ENCODE assay signal across 8 cellular contexts in genomic region chr16:67667817-67668494, GRCh38. TPM values are rescaled to one million over a fixed set of nuclear protein-coding genes. Genes with fewer than 3 reads are reported as not detected.
DNase-seq lines count a peak whose midpoint lies in the region; ATAC-seq and TF ChIP-seq lines count a peak whose summit lies in the region.

No MANE protein-coding gene starts in this region.

- peak; percentile 60 for ATAC-seq in GM21737 (IDR thresholded peaks at IDR 0.05; ENCODE audit: unreplicated experiment)
- peak; percentile 82 to 87 for ATAC-seq in activated naive CD4-positive, alpha-beta T cell treated with anti-CD3 and anti-CD28 coated beads, Interleukin-2, amount 50 U/mL, for 72 hours

- peak; percentile 83 for TF ChIP-seq CTCF in type B pancreatic cell (conservative IDR thresholded peaks at IDR 0.05)

- DNase-seq in Daoy (ENCODE audit: low read depth) (peak; percentile 84), LHCN-M2 (ENCODE audit: low read depth) (peak; percentile 95), SK-N-DZ (ENCODE audit: low spot score) (peak; percentile 97), head of caudate nucleus (peak; percentile 72 to 94 (median 84)), posterior vena cava (ENCODE audit: low spot score) (peak; percentile 94), type B pancreatic cell (ENCODE audit: extremely low spot score, unreplicated experiment) (no peak)
- peak in 1 of 2 donors; percentile 83 for DNase-seq in activated naive CD4-positive, alpha-beta T cell treated with anti-CD3 and anti-CD28 coated beads, Interleukin-2, amount 50 U/mL, for 72 hours (ENCODE audit: low spot score in 2 of 2)

- intact Hi-C loops in head of caudate nucleus (cut with DNase I): loop anchor here (5.0 kb wide), 1 partner anchor 146 kb away; no protein-coding TSS in a partner anchor
- intact Hi-C loops in posterior vena cava (cut with DNase I): loop anchor here (5.0 to 10.0 kb wide), 3 partner anchors 103 to 146 kb away; partner anchors contain the start of gene CTCF (in 2 of the 2)

- H3K4me3 Mint-ChIP-seq in type B pancreatic cell: no peak overlapping the region

- H3K9me3 Mint-ChIP-seq in activated naive CD4-positive, alpha-beta T cell treated with anti-CD3 and anti-CD28 coated beads, Interleukin-2, amount 50 U/mL, for 72 hours: no peaks in the 10 kb centered on the region
- H3K9me3 Mint-ChIP-seq in type B pancreatic cell: no peaks in the 10 kb centered on the region

- no peak overlapping the region for H3K27ac Mint-ChIP-seq in activated naive CD4-positive, alpha-beta T cell treated with anti-CD3 and anti-CD28 coated beads, Interleukin-2, amount 50 U/mL, for 72 hours
- no peak overlapping the region for H3K27ac Mint-ChIP-seq in type B pancreatic cell

- H3K36me3 Mint-ChIP-seq in activated naive CD4-positive, alpha-beta T cell treated with anti-CD3 and anti-CD28 coated beads, Interleukin-2, amount 50 U/mL, for 72 hours: no peaks in the 10 kb centered on the region
- H3K36me3 Mint-ChIP-seq in type B pancreatic cell: no peaks in the 10 kb centered on the region

- H3K27me3 Mint-ChIP-seq in type B pancreatic cell: no peaks in the 10 kb centered on the region

- peaks cover 15% of the 10 kb centered on the region for H3K4me1 Mint-ChIP-seq in type B pancreatic cell (ENCODE audit: unreplicated experiment)

RNA-seq across cellular contexts. Expression of gene C16orf86, which starts 1.3 kb away (rescaled TPM):
- total RNA-seq in Daoy (2014; rRNA removed; shearing (Covaris generic)): not detected in 2 replicates
- total RNA-seq in LHCN-M2 (2014; rRNA removed) (4.6 and 6.3 TPM in 2 replicates), posterior vena cava (1 to 10 TPM; 2.7 to 4.8 TPM), type B pancreatic cell (ENCODE audit: low replicate concordance) (1.5 and 2.8 TPM in 2 replicates)
- polyA plus RNA-seq in LHCN-M2 (2012): 3.1 TPM
- 5.7 and 5.9 TPM in 2 replicates for polyA plus RNA-seq in SK-N-DZ (2014; cell fraction: cytosol; rRNA removed)
- polyA plus RNA-seq in SK-N-DZ (2014; cell fraction: nucleus; rRNA removed): 17.9 and 19.9 TPM in 2 replicates
- total RNA-seq in activated naive CD4-positive, alpha-beta T cell treated with anti-CD3 and anti-CD28 coated beads, Interleukin-2, amount 50 U/mL, for 72 hours: 1 to 10 TPM; 2.0 to 2.1 TPM

RNA-seq across cellular contexts. Expression of gene ENKD1, which starts 1.4 kb away (rescaled TPM):
- 12.7 and 19.9 TPM in 2 replicates for total RNA-seq in Daoy (2014; rRNA removed; shearing (Covaris generic))
- total RNA-seq in LHCN-M2 (2014; rRNA removed) (13.8 and 17.1 TPM in 2 replicates), posterior vena cava (10 to 100 TPM; 12.2 to 12.6 TPM), type B pancreatic cell (ENCODE audit: low replicate concordance) (12.2 and 18.8 TPM in 2 replicates)
- polyA plus RNA-seq in LHCN-M2 (2012): 9.2 TPM
- 29.0 and 31.4 TPM in 2 replicates for polyA plus RNA-seq in SK-N-DZ (2014; cell fraction: cytosol; rRNA removed)
- polyA plus RNA-seq in SK-N-DZ (2014; cell fraction: nucleus; rRNA removed): 51.5 and 82.6 TPM in 2 replicates
- 10 to 100 TPM in 1 of 2 donors, 1 to 10 TPM in 1; 2.4 to 11.0 TPM for total RNA-seq in activated naive CD4-positive, alpha-beta T cell treated with anti-CD3 and anti-CD28 coated beads, Interleukin-2, amount 50 U/mL, for 72 hours

RNA-seq across cellular contexts. Expression of gene PARD6A, which starts 7.2 kb away (rescaled TPM):
- 0.71 and 1.0 TPM in 2 replicates for total RNA-seq in Daoy (2014; rRNA removed; shearing (Covaris generic))
- total RNA-seq in LHCN-M2 (2014; rRNA removed): 0.86 and 3.2 TPM in 2 replicates
- polyA plus RNA-seq in LHCN-M2 (2012): 1.1 TPM
- polyA plus RNA-seq in SK-N-DZ (2014; cell fraction: cytosol; rRNA removed): 14.3 and 17.2 TPM in 2 replicates
- 9.7 and 9.8 TPM in 2 replicates for polyA plus RNA-seq in SK-N-DZ (2014; cell fraction: nucleus; rRNA removed)
- total RNA-seq in activated naive CD4-positive, alpha-beta T cell treated with anti-CD3 and anti-CD28 coated beads, Interleukin-2, amount 50 U/mL, for 72 hours: 10 to 100 TPM; 10.8 to 17.6 TPM
- 1 to 10 TPM; 2.9 to 4.6 TPM for total RNA-seq in posterior vena cava
- 4.7 and 6.5 TPM in 2 replicates for total RNA-seq in type B pancreatic cell (ENCODE audit: low replicate concordance)

RNA-seq across cellular contexts. Expression of gene ACD, which starts 7.9 kb away (rescaled TPM):
- 31.6 and 39.9 TPM in 2 replicates for total RNA-seq in Daoy (2014; rRNA removed; shearing (Covaris generic))
- 44.2 and 49.5 TPM in 2 replicates for total RNA-seq in LHCN-M2 (2014; rRNA removed)
- polyA plus RNA-seq in LHCN-M2 (2012): 24.5 TPM
- 78.8 and 84.8 TPM in 2 replicates for polyA plus RNA-seq in SK-N-DZ (2014; cell fraction: cytosol; rRNA removed)
- polyA plus RNA-seq in SK-N-DZ (2014; cell fraction: nucleus; rRNA removed): 168 and 203 TPM in 2 replicates
- total RNA-seq in activated naive CD4-positive, alpha-beta T cell treated with anti-CD3 and anti-CD28 coated beads, Interleukin-2, amount 50 U/mL, for 72 hours: 10 to 100 TPM; 54.0 to 58.0 TPM
- 10 to 100 TPM; 13.3 to 16.0 TPM for total RNA-seq in posterior vena cava
- 19.9 and 31.6 TPM in 2 replicates for total RNA-seq in type B pancreatic cell (ENCODE audit: low replicate concordance)

RNA-seq across cellular contexts. Expression of gene CARMIL2, which starts 23.0 kb away (rescaled TPM):
- 1.1 and 1.7 TPM in 2 replicates for total RNA-seq in Daoy (2014; rRNA removed; shearing (Covaris generic))
- total RNA-seq in LHCN-M2 (2014; rRNA removed) (0.58 and 0.92 TPM in 2 replicates), posterior vena cava (1 to 10 TPM in 1 of 2 donors, under 1 TPM in 1; 0.67 to 1.8 TPM), type B pancreatic cell (ENCODE audit: low replicate concordance) (2.8 and 3.4 TPM in 2 replicates)
- polyA plus RNA-seq in LHCN-M2 (2012): 0.19 TPM
- polyA plus RNA-seq in SK-N-DZ (2014; cell fraction: cytosol; rRNA removed): 12.3 and 14.3 TPM in 2 replicates
- 43.4 and 52.2 TPM in 2 replicates for polyA plus RNA-seq in SK-N-DZ (2014; cell fraction: nucleus; rRNA removed)
- total RNA-seq in activated naive CD4-positive, alpha-beta T cell treated with anti-CD3 and anti-CD28 coated beads, Interleukin-2, amount 50 U/mL, for 72 hours: 100 to 1,000 TPM; 133 to 180 TPM
